ENCODE assay signal across 25 cellular contexts in the genomic region with DNA sequence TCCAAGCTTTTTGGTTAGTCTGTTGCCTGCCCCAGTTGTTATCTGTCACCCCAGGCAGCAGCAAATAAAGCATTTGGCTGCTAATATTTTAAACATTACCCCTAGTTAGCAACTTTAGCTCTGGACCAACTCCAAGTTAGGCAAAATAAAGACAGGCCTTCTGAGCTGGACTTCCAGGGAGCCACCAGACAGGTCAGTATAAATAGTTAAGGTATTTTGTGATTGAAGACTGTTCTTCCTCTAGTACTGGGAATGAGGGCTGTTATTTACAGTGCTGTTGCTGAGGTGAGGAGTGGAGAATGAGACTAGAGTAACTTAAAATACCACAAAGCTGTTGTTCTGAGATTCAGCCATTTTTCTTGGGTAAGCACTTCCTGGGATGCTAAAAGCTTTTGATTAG.
"Had no signal": no experiment of that assay in that cellular context is flagged by ENCODE, and none has a peak within 500 bp of the region (broad histone marks: within the 10 kb centered on the region; RNA-seq: fewer than 3 reads in every experiment).

No MANE protein-coding gene starts in this region.

- H3K79me2 ChIP-seq: hepatocyte had no signal

- H3K27me3 ChIP-seq: hepatocyte, pancreas, stomach, testis, thyroid gland, transverse colon, upper lobe of left lung, vagina had no signal

- DNase-seq: islet precursor cell; left ventricle myocardium inferior; midbrain; mucosa of descending colon; naive thymus-derived CD4-positive, alpha-beta T cell; nucleus accumbens; pancreas; posterior cingulate gyrus; psoas muscle; stimulated activated CD4-positive, alpha-beta T cell treated with anti-CD3 and anti-CD28 coated beads, Interleukin-12 subunit alpha, Interleukin-12 subunit beta, amount 100 ng/mL, for 4 hours; stimulated activated CD4-positive, alpha-beta T cell treated with anti-CD3 and anti-CD28 coated beads, Interleukin-15, amount 100 ng/mL, for 24 hours; stimulated activated CD4-positive, alpha-beta T cell treated with anti-CD3 and anti-CD28 coated beads, Interleukin-2, amount 100 ng/mL, for 24 hours; stimulated activated CD4-positive, alpha-beta T cell treated with anti-CD3 and anti-CD28 coated beads, Interleukin-4, amount 100 ng/mL, for 1 hour; stimulated activated naive B cell treated with anti-CD40 and anti-IgM and Interleukin-4, amounts not matched to agents 10 μg/mL and 1 μg/mL and 100 μg/mL, for 72 hours; stimulated activated naive CD8-positive, alpha-beta T cell treated with anti-CD3 and anti-CD28 coated beads, Interleukin-15, Interleukin-2, amounts not matched to agents 100 U/mL and 50 U/mL, for 24 hours; stomach; testis; thyroid gland; transverse colon; upper lobe of left lung had no signal

- ATAC-seq: mucosa of descending colon; naive thymus-derived CD4-positive, alpha-beta T cell; pancreas; psoas muscle; sciatic nerve; stimulated activated naive B cell treated with anti-CD40 and anti-IgM and Interleukin-4, amounts not matched to agents 10 μg/mL and 1 μg/mL and 100 μg/mL, for 72 hours; stimulated activated naive CD8-positive, alpha-beta T cell treated with anti-CD3 and anti-CD28 coated beads, Interleukin-15, Interleukin-2, amounts not matched to agents 100 U/mL and 50 U/mL, for 24 hours had no signal

- H2AFZ ChIP-seq: hepatocyte had no signal

- H3K9me3 ChIP-seq: testis, thyroid gland had no signal

- H3K27ac ChIP-seq: hepatocyte, left ventricle myocardium inferior, pancreas, psoas muscle, skin epidermis, stomach, testis, thyroid gland, transverse colon, upper lobe of left lung, vagina had no signal

- FAIRE-seq: pancreas had no signal

- H3K4me3 ChIP-seq: hepatocyte, left ventricle myocardium inferior, lung, mucosa of descending colon, pancreas, psoas muscle, skin epidermis, stomach, testis, thyroid gland, transverse colon, upper lobe of left lung, vagina had no signal

- H3K36me3 ChIP-seq: pancreas, thyroid gland, transverse colon, upper lobe of left lung, vagina had no signal

- H3K4me1 ChIP-seq: left ventricle myocardium inferior, pancreas, psoas muscle, stomach, testis, thyroid gland, transverse colon, upper lobe of left lung, vagina had no signal

- H3K4me2 ChIP-seq: hepatocyte had no signal
